Comparison of ENCODE assay signal across 20 cellular contexts in the genomic region with DNA sequence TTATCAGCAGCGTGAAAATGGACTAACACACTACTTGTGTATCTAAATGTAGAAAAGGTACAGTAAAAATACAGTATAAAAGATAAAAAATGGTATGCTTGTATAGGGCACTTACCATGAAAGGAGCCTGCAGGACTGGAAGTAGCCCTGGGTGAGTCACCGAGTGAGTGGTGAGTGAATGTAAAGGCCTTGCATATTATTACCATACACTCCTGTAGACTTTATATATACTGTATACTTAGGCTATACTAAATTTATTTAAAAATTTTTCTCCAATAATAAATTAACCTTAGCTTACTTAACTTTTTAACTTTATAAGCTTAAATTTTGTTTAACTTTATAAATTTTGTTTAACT.
DNase-seq lines count a peak whose midpoint lies in the region; ATAC-seq and TF ChIP-seq lines count a peak whose summit lies in the region.
"Had no signal": no experiment of that assay in that cellular context is flagged by ENCODE, and none has a peak within 500 bp of the region (broad histone marks: within the 10 kb centered on the region; RNA-seq: fewer than 3 reads in every experiment).

No MANE protein-coding gene starts in this region.

- intact Hi-C loops in spleen (cut with DNase I; ENCODE audit: low total_unique reads), result no loop called here

- H3K4me1 ChIP-seq in spleen, result peaks cover 0 to 4% (median 0%) of the 10 kb centered on the region in 6 donors

- no peaks in the 10 kb centered on the region for H3K4me1 Mint-ChIP-seq in activated T-cell treated with anti-CD3 and anti-CD28 coated beads, Interleukin-2, amount 50 U/mL, for 4 hours (ENCODE audit: low read depth)

- TF ChIP-seq POLR2A in spleen (IDR thresholded peaks at IDR 0.05), result no peak

- 97 to 98% (median 98%) methylated on average over 2 of the region's 2 CpGs for WGBS in spleen, 5 donors

- no peak overlapping the region for H3K27ac ChIP-seq in spleen

- H3K9me3 Mint-ChIP-seq in activated T-cell treated with anti-CD3 and anti-CD28 coated beads, Interleukin-2, amount 50 U/mL, for 4 hours, result peaks cover 12% of the 10 kb centered on the region

- no peak overlapping the region for H3K4me3 Mint-ChIP-seq in activated T-cell treated with anti-CD3 and anti-CD28 coated beads, Interleukin-2, amount 50 U/mL, for 4 hours

- peaks cover 0 to 43% (median 25%) of the 10 kb centered on the region in 8 donors for H3K9me3 ChIP-seq in spleen
- H3K9me3 ChIP-seq: Peyer's patch had no signal

- peaks cover 18% of the 10 kb centered on the region for H3K36me3 Mint-ChIP-seq in activated T-cell treated with anti-CD3 and anti-CD28 coated beads, Interleukin-2, amount 50 U/mL, for 4 hours (ENCODE audit: insufficient read depth)

- H3K4me3 ChIP-seq in fibroblast of pulmonary artery (replicated peaks; ENCODE audit: low read depth, low read length), result no peak overlapping the region
- no peak overlapping the region for H3K4me3 ChIP-seq in spleen
- H3K4me3 ChIP-seq: MG63, Peyer's patch had no signal

- no peak for TF ChIP-seq CTCF in fibroblast of pulmonary artery (IDR thresholded peaks at IDR 0.05; ENCODE audit: low read length, missing control alignments)
- TF ChIP-seq CTCF in spleen (IDR thresholded peaks at IDR 0.05 in 8 of 11, conservative IDR thresholded peaks at IDR 0.05 in 3 of 11), result no peak

- peak; percentile 2 for DNase-seq in DMS53 (lab: John Stamatoyannopoulos, UW)
- DNase-seq in DMS53 treated with DMSO at 0.1 percent for 48 hours (lab: John Stamatoyannopoulos, UW; ENCODE audit: unreplicated experiment), result no peak
- DNase-seq in amniotic epithelial cell (ENCODE audit: low read depth), result peak; percentile 17
- peak; percentile 10 for DNase-seq in fibroblast of pulmonary artery (ENCODE audit: low read depth)
- DNase-seq in spleen, result no peak
- no peak for DNase-seq in amniotic stem cell (lab: John Stamatoyannopoulos, UW)
- DNase-seq in activated T-cell treated with anti-CD3 and anti-CD28 coated beads, Interleukin-2, amount 50 U/mL, for 4 hours, result no peak
- DNase-seq: 8988T, C1 segment of cervical spinal cord, GDM1, KG1, MG63, NCI-H1092 treated with DMSO at 0.1 percent for 48 hours, NCI-H1694, NCI-H2107, NCI-H446 treated with DMSO at 0.1 percent for 48 hours, NCI-H774, SHP77 treated with DMSO at 0.1 percent for 48 hours had no signal

- H3K36me3 ChIP-seq in spleen, result peaks cover 0 to 81% (median 12%) of the 10 kb centered on the region in 6 donors

- no peaks in the 10 kb centered on the region for H3K27me3 ChIP-seq in spleen (replicated peaks in 1 of 7)
- H3K27me3 ChIP-seq: MG63, Peyer's patch had no signal

- ATAC-seq in HG02970 (IDR thresholded peaks at IDR 0.05; ENCODE audit: low FRiP score, unreplicated experiment), result no peak
- no peak for ATAC-seq in activated T-cell treated with anti-CD3 and anti-CD28 coated beads, Interleukin-2, amount 50 U/mL, for 4 hours

- no peaks in the 10 kb centered on the region for H3K27me3 Mint-ChIP-seq in activated T-cell treated with anti-CD3 and anti-CD28 coated beads, Interleukin-2, amount 50 U/mL, for 4 hours (ENCODE audit: low read depth)

Comparison
In these comparisons a context has a peak if more than half of its experiments do, and no peak if none do; other contexts are left out.
1. DNase-seq: peak in DMS53 (single experiment), amniotic epithelial cell (single experiment) and fibroblast of pulmonary artery (single experiment); none in DMS53 treated with DMSO at 0.1 percent for 48 hours (single experiment), spleen (single experiment), amniotic stem cell (single experiment) and activated T-cell treated with anti-CD3 and anti-CD28 coated beads, Interleukin-2, amount 50 U/mL, for 4 hours (single experiment).